Comparison of ENCODE assay signal across 8 cellular contexts in the genomic region with DNA sequence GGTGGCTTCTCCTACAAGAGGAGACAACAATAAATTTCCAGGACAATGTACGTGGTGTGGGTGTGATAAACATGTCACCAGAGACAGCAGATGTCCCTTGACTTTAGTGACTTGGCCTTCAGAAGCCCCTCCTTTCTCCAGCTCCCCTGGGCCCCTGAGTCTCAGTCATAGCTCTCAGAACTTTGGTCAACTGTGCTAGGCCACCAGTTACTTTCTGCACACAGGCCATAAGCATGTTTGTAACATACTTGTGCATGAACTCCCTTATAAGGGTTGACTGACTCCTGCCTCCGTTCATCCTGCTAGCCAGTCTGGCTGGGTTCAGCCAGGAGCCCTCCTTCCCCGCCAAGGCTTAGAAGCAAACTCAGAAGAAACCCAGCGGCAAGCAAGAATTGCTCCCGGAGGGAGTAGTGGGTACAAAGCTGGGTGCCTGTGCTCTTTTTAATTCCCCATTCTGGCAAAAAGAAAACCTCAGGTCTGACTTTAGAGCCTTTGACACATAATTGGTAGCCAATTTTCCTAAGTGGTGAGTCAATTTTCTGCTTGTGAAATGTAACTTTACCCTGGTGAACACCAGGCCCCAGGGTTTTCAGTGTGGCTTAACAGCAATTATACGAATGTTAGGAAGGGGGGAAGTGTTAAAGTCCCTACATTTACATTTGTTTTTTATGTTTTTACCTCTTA. TPM values are rescaled to one million over a fixed set of nuclear protein-coding genes. Genes with fewer than 3 reads are reported as not detected.
DNase-seq lines count a peak whose midpoint lies in the region; ATAC-seq and TF ChIP-seq lines count a peak whose summit lies in the region.

No MANE protein-coding gene starts in this region.

- peak; percentile 2 for DNase-seq in NCI-H1105 treated with DMSO at 0.1 percent for 48 hours (lab: John Stamatoyannopoulos, UW)
- no peak for DNase-seq in NCI-H1105 (lab: John Stamatoyannopoulos, UW)
- peak; percentile 64 for DNase-seq in SK-N-DZ (ENCODE audit: low spot score)
- no peak for DNase-seq in left lobe of liver (ENCODE audit: low spot score)
- DNase-seq in vagina (ENCODE audit: extremely low spot score in 2 of 2) = no peak
- no peak for DNase-seq in DMS53 (lab: John Stamatoyannopoulos, UW)
- no peak for DNase-seq in activated CD4-positive, alpha-beta T cell treated with anti-CD3 and anti-CD28 coated beads, Interleukin-2, amount 50 U/mL, for 4 hours

- TF ChIP-seq CTCF in vagina (IDR thresholded peaks at IDR 0.05) = no peak

- no peaks in the 10 kb centered on the region for H3K27me3 ChIP-seq in vagina

- no peaks in the 10 kb centered on the region for H3K36me3 ChIP-seq in vagina

- no peak for TF ChIP-seq POLR2A in vagina (IDR thresholded peaks at IDR 0.05)

- peak; percentile 50 for ATAC-seq in HG03066 (IDR thresholded peaks at IDR 0.05; ENCODE audit: low read depth, unreplicated experiment)
- ATAC-seq in left lobe of liver = peak; percentile 11

- intact Hi-C loops in vagina (cut with DNase I) = loop anchor here (5.0 kb wide), 1 partner anchor 47 kb away; a partner anchor contains a TSS

- peak overlapping the region; percentile 75 for H3K27ac ChIP-seq in vagina

- peaks cover 19% of the 10 kb centered on the region for H3K4me1 ChIP-seq in vagina

- no peaks in the 10 kb centered on the region for H3K9me3 ChIP-seq in vagina

- H3K4me3 ChIP-seq in vagina = peak overlapping the region; percentile 19 to 38

RNA-seq across cellular contexts. Expression of a gene that starts 49.2 kb away (rescaled TPM):
- polyA plus RNA-seq in SK-N-DZ (2014; cell fraction: cytosol; rRNA removed) = 3.6 and 3.8 TPM in 2 replicates
- 3.1 and 4.1 TPM in 2 replicates for polyA plus RNA-seq in SK-N-DZ (2014; cell fraction: nucleus; rRNA removed)
- total RNA-seq in left lobe of liver (0.55 TPM), vagina (36.6 TPM)

Comparison
In these comparisons a context has a peak if more than half of its experiments do, and no peak if none do; other contexts are left out.
1. DNase-seq: peak in NCI-H1105 treated with DMSO at 0.1 percent for 48 hours (single experiment) and SK-N-DZ (single experiment); none in NCI-H1105 (single experiment), left lobe of liver (single experiment), vagina (0 of 2), DMS53 (single experiment) and activated CD4-positive, alpha-beta T cell treated with anti-CD3 and anti-CD28 coated beads, Interleukin-2, amount 50 U/mL, for 4 hours (0 of 2).
2. RNA of a gene that starts 49.2 kb away (total RNA-seq): 36.6 TPM in vagina (single experiment); 0.55 TPM in left lobe of liver (single experiment); every median in the first group is over 10 times any median in the second.